Comparison of ENCODE assay signal across 30 cellular contexts in genomic region chr11:27481992-27482391, GRCh38.
"Had no signal": no experiment of that assay in that cellular context is flagged by ENCODE, and none has a peak within 500 bp of the region (broad histone marks: within the 10 kb centered on the region; RNA-seq: fewer than 3 reads in every experiment).

No MANE protein-coding gene starts in this region.

- H3K36me3 ChIP-seq: neural progenitor cell, ovary, right lobe of liver, sigmoid colon, stomach, suprapubic skin, tibial artery, transverse colon, upper lobe of right lung, uterus had no signal

- ATAC-seq: natural killer cell; psoas muscle; right cardiac atrium; right lobe of liver; stimulated activated effector memory CD8-positive, alpha-beta T cell treated with anti-CD3 and anti-CD28 coated beads, Interleukin-12 subunit alpha, Interleukin-12 subunit beta, amount 100 ng/mL, for 72 hours; stimulated activated naive B cell treated with anti-CD40 and anti-IgM and Interleukin-4, amounts not matched to agents 10 μg/mL and 1 μg/mL and 100 μg/mL, for 72 hours; upper lobe of right lung had no signal

- H3K27ac ChIP-seq: ovary, parathyroid adenoma, psoas muscle, right lobe of liver, sigmoid colon, stomach, suprapubic skin, testis, tibial artery, transverse colon, upper lobe of right lung, uterus had no signal

- H3K4me3 Mint-ChIP-seq: natural killer cell; nephron; neural progenitor cell; stimulated activated effector memory CD8-positive, alpha-beta T cell treated with anti-CD3 and anti-CD28 coated beads, Interleukin-12 subunit alpha, Interleukin-12 subunit beta, amount 100 ng/mL, for 72 hours; stimulated activated naive B cell treated with anti-CD40 and anti-IgM and Interleukin-4, amounts not matched to agents 10 μg/mL and 1 μg/mL and 100 μg/mL, for 72 hours; stimulated activated naive CD8-positive, alpha-beta T cell treated with anti-CD3 and anti-CD28 coated beads, Interleukin-15, Interleukin-2, amounts not matched to agents 100 ng/mL and 50 ng/mL, for 24 hours; type B pancreatic cell had no signal

- H3K4me1 Mint-ChIP-seq: natural killer cell; stimulated activated effector memory CD8-positive, alpha-beta T cell treated with anti-CD3 and anti-CD28 coated beads, Interleukin-12 subunit alpha, Interleukin-12 subunit beta, amount 100 ng/mL, for 72 hours had no signal

- H3K4me3 ChIP-seq: neural progenitor cell, ovary, psoas muscle, right lobe of liver, sigmoid colon, stomach, suprapubic skin, testis, tibial artery, transverse colon, upper lobe of right lung, uterus had no signal

- H3K9me3 ChIP-seq: ovary, psoas muscle, right lobe of liver, sigmoid colon, stomach, suprapubic skin, testis, tibial artery, transverse colon, upper lobe of right lung, uterus had no signal

- H3K27ac Mint-ChIP-seq: natural killer cell; nephron; neural progenitor cell; progenitor cell of endocrine pancreas; stimulated activated effector memory CD8-positive, alpha-beta T cell treated with anti-CD3 and anti-CD28 coated beads, Interleukin-12 subunit alpha, Interleukin-12 subunit beta, amount 100 ng/mL, for 72 hours; stimulated activated naive B cell treated with anti-CD40 and anti-IgM and Interleukin-4, amounts not matched to agents 10 μg/mL and 1 μg/mL and 100 μg/mL, for 72 hours; stimulated activated naive CD8-positive, alpha-beta T cell treated with anti-CD3 and anti-CD28 coated beads, Interleukin-15, Interleukin-2, amounts not matched to agents 100 ng/mL and 50 ng/mL, for 24 hours; type B pancreatic cell had no signal

- DNase-seq: natural killer cell; occipital lobe; ovary; posterior cingulate gyrus; psoas muscle; right cardiac atrium; right lobe of liver; sigmoid colon; small intestine; stimulated activated CD4-positive, alpha-beta T cell treated with anti-CD3 and anti-CD28 coated beads, Interleukin-15, amount 100 ng/mL, for 24 hours; stimulated activated CD4-positive, alpha-beta T cell treated with anti-CD3 and anti-CD28 coated beads, Interleukin-2, amount 100 ng/mL, for 24 hours; stimulated activated CD4-positive, alpha-beta T cell treated with anti-CD3 and anti-CD28 coated beads, Interleukin-2, amount 100 ng/mL, for 48 hours; stimulated activated CD4-positive, alpha-beta T cell treated with anti-CD3 and anti-CD28 coated beads, Interleukin-4, amount 100 ng/mL, for 24 hours; stimulated activated naive B cell treated with anti-CD40 and anti-IgM and Interleukin-4, amounts not matched to agents 10 μg/mL and 1 μg/mL and 100 μg/mL, for 72 hours; stimulated activated naive CD4-positive, alpha-beta T cell treated with Interleukin-2 at 50 U/mL for 16 hours; stomach; substantia nigra; testis; tibial artery; transverse colon; upper lobe of right lung; uterus had no signal

- H3K36me3 Mint-ChIP-seq: natural killer cell; neural progenitor cell; stimulated activated effector memory CD8-positive, alpha-beta T cell treated with anti-CD3 and anti-CD28 coated beads, Interleukin-12 subunit alpha, Interleukin-12 subunit beta, amount 100 ng/mL, for 72 hours had no signal

- H3K9ac ChIP-seq: neural progenitor cell, parathyroid adenoma had no signal

- H3K27me3 Mint-ChIP-seq: progenitor cell of endocrine pancreas; stimulated activated naive B cell treated with anti-CD40 and anti-IgM and Interleukin-4, amounts not matched to agents 10 μg/mL and 1 μg/mL and 100 μg/mL, for 72 hours; stimulated activated naive CD8-positive, alpha-beta T cell treated with anti-CD3 and anti-CD28 coated beads, Interleukin-15, Interleukin-2, amounts not matched to agents 100 ng/mL and 50 ng/mL, for 24 hours; type B pancreatic cell had no signal

- H3K9me3 Mint-ChIP-seq: natural killer cell; nephron; stimulated activated effector memory CD8-positive, alpha-beta T cell treated with anti-CD3 and anti-CD28 coated beads, Interleukin-12 subunit alpha, Interleukin-12 subunit beta, amount 100 ng/mL, for 72 hours; stimulated activated naive B cell treated with anti-CD40 and anti-IgM and Interleukin-4, amounts not matched to agents 10 μg/mL and 1 μg/mL and 100 μg/mL, for 72 hours; stimulated activated naive CD8-positive, alpha-beta T cell treated with anti-CD3 and anti-CD28 coated beads, Interleukin-15, Interleukin-2, amounts not matched to agents 100 ng/mL and 50 ng/mL, for 24 hours; type B pancreatic cell had no signal

- H3K4me1 ChIP-seq: parathyroid adenoma, psoas muscle, right lobe of liver, sigmoid colon, stomach, suprapubic skin, testis, tibial artery, upper lobe of right lung, uterus had no signal
